12 cellular contexts compared by ENCODE assay signal in the genomic region with DNA sequence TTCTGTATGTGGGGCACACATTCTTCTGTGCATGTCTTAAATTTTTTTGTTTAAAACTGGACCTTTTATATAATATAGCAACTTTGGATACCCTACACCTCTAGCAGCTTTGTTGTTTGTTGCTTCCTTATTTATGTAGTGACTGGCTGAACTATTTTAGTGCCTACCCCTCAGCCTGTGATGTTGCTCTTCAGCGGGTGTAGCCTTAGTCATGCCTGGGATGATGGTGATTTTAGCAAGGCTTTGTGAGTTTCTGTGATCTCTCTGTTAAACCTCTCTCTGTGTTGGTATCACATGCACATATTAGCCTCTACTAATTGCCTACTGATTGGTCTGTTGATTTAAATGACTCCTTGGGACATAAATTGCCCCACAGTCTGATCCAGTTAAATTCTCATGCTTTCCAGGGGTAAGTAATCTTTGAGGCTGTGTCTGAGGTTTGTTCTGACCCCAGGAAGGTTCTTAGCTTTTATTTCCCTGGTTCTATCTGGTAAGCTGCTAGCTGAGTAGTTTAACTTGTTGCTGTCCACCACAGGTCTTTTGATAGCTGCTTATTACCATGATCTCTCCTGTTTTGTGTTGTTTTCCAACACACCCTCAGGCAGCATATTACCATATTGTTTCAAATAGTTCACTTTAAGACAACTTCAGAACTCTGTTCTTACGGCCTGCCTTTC. TPM values are rescaled to one million over a fixed set of nuclear protein-coding genes. Genes with fewer than 3 reads are reported as not detected.
A peak's percentile ranks its signal among the peaks of the same experiment; 100 is the strongest.
DNase-seq lines count a peak whose midpoint lies in the region; ATAC-seq and TF ChIP-seq lines count a peak whose summit lies in the region.
"Had no signal": no experiment of that assay in that cellular context is flagged by ENCODE, and none has a peak within 500 bp of the region (broad histone marks: within the 10 kb centered on the region; RNA-seq: fewer than 3 reads in every experiment).

No MANE protein-coding gene starts in this region.

- peaks cover 12% of the 10 kb centered on the region for H3K36me3 Mint-ChIP-seq in activated CD4-positive, alpha-beta T cell treated with anti-CD3 and anti-CD28 coated beads, Interleukin-2, amount 10 ng/mL, durations not matched to agents 7 days and 5 days (ENCODE audit: low read depth)
- H3K36me3 Mint-ChIP-seq in activated T-helper 1 cell treated with anti-CD3 and anti-CD28 coated beads, Interleukin-12 subunit alpha, Interleukin-12 subunit beta, Interleukin-2, Interleukin-4 antibody, amounts not matched to agents 30 ng/mL and 10 ng/mL and 1 ng/mL, durations not matched to agents 14 hours and 24 hours and 36 hours (ENCODE audit: low read depth), result peaks cover 6% of the 10 kb centered on the region

- no peak overlapping the region for H3K4me3 Mint-ChIP-seq in activated CD4-positive, alpha-beta T cell treated with anti-CD3 and anti-CD28 coated beads, Interleukin-2, amount 10 ng/mL, durations not matched to agents 7 days and 5 days
- H3K4me3 Mint-ChIP-seq in activated T-helper 1 cell treated with anti-CD3 and anti-CD28 coated beads, Interleukin-12 subunit alpha, Interleukin-12 subunit beta, Interleukin-2, Interleukin-4 antibody, amounts not matched to agents 30 ng/mL and 10 ng/mL and 1 ng/mL, durations not matched to agents 14 hours and 24 hours and 36 hours, result no peak overlapping the region

- no peak overlapping the region for H3K18ac ChIP-seq in IMR-90 (ENCODE audit: low read depth, low read length)

- TF ChIP-seq CTCF in IMR-90 (conservative IDR thresholded peaks at IDR 0.05; ENCODE audit: low read depth, low read length) (no peak), foreskin keratinocyte (conservative IDR thresholded peaks at IDR 0.05) (no peak)

- H3K9me3 Mint-ChIP-seq in activated CD4-positive, alpha-beta T cell treated with anti-CD3 and anti-CD28 coated beads, Interleukin-2, amount 10 ng/mL, durations not matched to agents 7 days and 5 days, result peaks cover 5% of the 10 kb centered on the region
- H3K9me3 Mint-ChIP-seq in activated T-helper 1 cell treated with anti-CD3 and anti-CD28 coated beads, Interleukin-12 subunit alpha, Interleukin-12 subunit beta, Interleukin-2, Interleukin-4 antibody, amounts not matched to agents 30 ng/mL and 10 ng/mL and 1 ng/mL, durations not matched to agents 14 hours and 24 hours and 36 hours, result no peaks in the 10 kb centered on the region

- peaks cover 88% of the 10 kb centered on the region for H4K20me1 ChIP-seq in IMR-90 (ENCODE audit: insufficient read depth, low read length)

- peak overlapping the region; percentile 69 for H3K27ac Mint-ChIP-seq in activated CD4-positive, alpha-beta T cell treated with anti-CD3 and anti-CD28 coated beads, Interleukin-2, amount 10 ng/mL, durations not matched to agents 7 days and 5 days
- no peak overlapping the region for H3K27ac Mint-ChIP-seq in activated T-helper 1 cell treated with anti-CD3 and anti-CD28 coated beads, Interleukin-12 subunit alpha, Interleukin-12 subunit beta, Interleukin-2, Interleukin-4 antibody, amounts not matched to agents 30 ng/mL and 10 ng/mL and 1 ng/mL, durations not matched to agents 14 hours and 24 hours and 36 hours

- no peak overlapping the region for H3K4me2 ChIP-seq in IMR-90 (ENCODE audit: low read depth, low read length)

- H3K4me3 ChIP-seq in IMR-90 (ENCODE audit: insufficient read depth, low read depth, low read length), result no peak overlapping the region
- H3K4me3 ChIP-seq: transverse colon had no signal

- no peak for TF ChIP-seq POLR2A in IMR-90 (IDR thresholded peaks at IDR 0.05; ENCODE audit: low read depth, low read length)

- POLR2A ChIA-PET in activated CD4-positive, alpha-beta T cell treated with anti-CD3 and anti-CD28 coated beads, Interleukin-2, amount 10 ng/mL, durations not matched to agents 7 days and 5 days (lab: Charles Lee), result no interaction called here
- POLR2A ChIA-PET in IMR-90 (lab: Charles Lee; ENCODE audit: unreplicated experiment), result no interaction called here

- no peak overlapping the region for H3K4ac ChIP-seq in IMR-90 (ENCODE audit: low read depth, low read length)

- no peak overlapping the region for H3K14ac ChIP-seq in IMR-90 (replicated peaks; ENCODE audit: low read depth, low read length)

- no peak overlapping the region for H4K5ac ChIP-seq in IMR-90 (ENCODE audit: low read depth, low read length)

- 0 out of 2 replicates have a peak, but pooled peaks cover 4% of the 10 kb centered on the region for H3K4me1 ChIP-seq in IMR-90 (ENCODE audit: control insufficient read depth, insufficient read depth, low read length)
- H3K4me1 ChIP-seq in foreskin keratinocyte, result peaks cover 6% of the 10 kb centered on the region

- no TSS peak for BruUV-seq in IMR-90 (replicated peaks; lab: Mats Ljungman, UMichigan)

- H2AK9ac ChIP-seq in IMR-90 (replicated peaks; ENCODE audit: low read depth, low read length, poor library complexity), result no peak overlapping the region

- no peak overlapping the region for H3K56ac ChIP-seq in IMR-90 (ENCODE audit: extremely low read depth, insufficient read depth, low read length)

- no peaks in the 10 kb centered on the region for H3K27me3 Mint-ChIP-seq in activated CD4-positive, alpha-beta T cell treated with anti-CD3 and anti-CD28 coated beads, Interleukin-2, amount 10 ng/mL, durations not matched to agents 7 days and 5 days
- H3K27me3 Mint-ChIP-seq in activated T-helper 1 cell treated with anti-CD3 and anti-CD28 coated beads, Interleukin-12 subunit alpha, Interleukin-12 subunit beta, Interleukin-2, Interleukin-4 antibody, amounts not matched to agents 30 ng/mL and 10 ng/mL and 1 ng/mL, durations not matched to agents 14 hours and 24 hours and 36 hours (ENCODE audit: insufficient read depth), result no peaks in the 10 kb centered on the region

- DNase-seq in activated CD4-positive, alpha-beta T cell treated with anti-CD3 and anti-CD28 coated beads, Interleukin-2, amount 10 ng/mL, durations not matched to agents 7 days and 5 days, result no peak
- DNase-seq in activated CD4-positive, alpha-beta T cell treated with anti-CD3 and anti-CD28 coated beads, Interleukin-2, amount 50 U/mL, for 48 hours, result no peak
- no peak for DNase-seq in IMR-90
- DNase-seq in foreskin keratinocyte, result no peak
- peak; percentile 51 for DNase-seq in renal cortical epithelial cell (ENCODE audit: low read depth)
- no peak for DNase-seq in cerebellar cortex (ENCODE audit: low spot score)
- no peak for DNase-seq in NCI-H526 (lab: John Stamatoyannopoulos, UW)
- no peak for DNase-seq in activated T-helper 1 cell treated with anti-CD3 and anti-CD28 coated beads, Interleukin-12 subunit alpha, Interleukin-12 subunit beta, Interleukin-2, Interleukin-4 antibody, amounts not matched to agents 30 ng/mL and 10 ng/mL and 1 ng/mL, durations not matched to agents 14 hours and 24 hours and 36 hours (ENCODE audit: low spot score)
- DNase-seq: DMS 273 treated with DMSO at 0.1 percent for 48 hours; foreskin melanocyte; stimulated activated CD4-positive, alpha-beta T cell treated with anti-CD3 and anti-CD28 coated beads, Interleukin-12 subunit alpha, Interleukin-12 subunit beta, amount 100 ng/mL, for 4 hours; transverse colon had no signal

- no peak overlapping the region for H3K27ac ChIP-seq in IMR-90 (ENCODE audit: insufficient read depth, low read length)
- no peak overlapping the region for H3K27ac ChIP-seq in foreskin keratinocyte
- H3K27ac ChIP-seq: transverse colon had no signal

- no peak overlapping the region for H3K9ac ChIP-seq in IMR-90 (ENCODE audit: low read depth, low read length)

- H2BK120ac ChIP-seq in IMR-90 (ENCODE audit: low read depth, low read length), result no peak overlapping the region

- no peaks in the 10 kb centered on the region for H3K36me3 ChIP-seq in IMR-90 (ENCODE audit: control insufficient read depth, insufficient read depth, low read length)
- H3K36me3 ChIP-seq: transverse colon had no signal

- peaks cover 5% of the 10 kb centered on the region for H3K27me3 ChIP-seq in IMR-90 (ENCODE audit: control insufficient read depth, insufficient read depth, low read length)
- H3K27me3 ChIP-seq in foreskin keratinocyte, result no peaks in the 10 kb centered on the region
- H3K27me3 ChIP-seq: transverse colon had no signal

- peaks cover 4% of the 10 kb centered on the region for H3K9me3 ChIP-seq in IMR-90 (ENCODE audit: control insufficient read depth, insufficient read depth, low read length)
- H3K9me3 ChIP-seq: transverse colon had no signal

- CTCF ChIA-PET in activated CD4-positive, alpha-beta T cell treated with anti-CD3 and anti-CD28 coated beads, Interleukin-2, amount 10 ng/mL, durations not matched to agents 7 days and 5 days (lab: Charles Lee), result interaction anchor here (1.5 kb wide), 1 partner anchor 11 kb away, joined by 5 read pairs; no protein-coding TSS in a partner anchor
- CTCF ChIA-PET in IMR-90 (lab: Yijun Ruan, JAX), result no interaction called here

- WGBS in IMR-90 (ENCODE audit: extremely low coverage in 2 of 2, insufficient read length in 1 of 2), 2 experiments, result no CpG with 5 or more reads among the region's 2 CpGs

- ATAC-seq in IMR-90 (ENCODE audit: low read depth) (peak; percentile 42), foreskin keratinocyte (peak; percentile 43)

- H2AFZ ChIP-seq in IMR-90 (replicated peaks; ENCODE audit: low read length, poor library complexity), result no peak overlapping the region

- peaks cover 50% of the 10 kb centered on the region for H3K4me1 Mint-ChIP-seq in activated CD4-positive, alpha-beta T cell treated with anti-CD3 and anti-CD28 coated beads, Interleukin-2, amount 10 ng/mL, durations not matched to agents 7 days and 5 days
- H3K4me1 Mint-ChIP-seq in activated T-helper 1 cell treated with anti-CD3 and anti-CD28 coated beads, Interleukin-12 subunit alpha, Interleukin-12 subunit beta, Interleukin-2, Interleukin-4 antibody, amounts not matched to agents 30 ng/mL and 10 ng/mL and 1 ng/mL, durations not matched to agents 14 hours and 24 hours and 36 hours (ENCODE audit: low read depth), result peaks cover 40% of the 10 kb centered on the region

- H2BK5ac ChIP-seq in IMR-90 (ENCODE audit: low read depth, low read length, poor library complexity, severe bottlenecking), result no peak overlapping the region

- intact Hi-C loops in IMR-90 (cut with micrococcal nuclease), result no loop called here
- intact Hi-C loops in activated T-helper 1 cell treated with anti-CD3 and anti-CD28 coated beads, Interleukin-12 subunit alpha, Interleukin-12 subunit beta, Interleukin-2, Interleukin-4 antibody, amounts not matched to agents 30 ng/mL and 10 ng/mL and 1 ng/mL, durations not matched to agents 14 hours and 24 hours and 36 hours (cut with micrococcal nuclease), result no loop called here

- H3K9me1 ChIP-seq in IMR-90 (ENCODE audit: insufficient read depth, low read length), result peaks cover 9% of the 10 kb centered on the region; the same call in 1 of the 2 replicates

- H2BK20ac ChIP-seq in IMR-90 (ENCODE audit: low read depth, low read length), result no peak overlapping the region

- H4K91ac ChIP-seq in IMR-90 (ENCODE audit: insufficient read depth, low read depth, low read length), result no peak overlapping the region

- in situ Hi-C loops in IMR-90 (cut with MboI; ENCODE audit: low sequenced_read_pairs), result no loop called here

- peaks cover 2 to 28% of the 10 kb centered on the region in 2 experiments; a peak in 2 of 4 replicates for H3K79me1 ChIP-seq in IMR-90 (ENCODE audit: low read depth in 1 of 2, low read length in 2 of 2)

- H3K23ac ChIP-seq in IMR-90 (ENCODE audit: low read depth, low read length), result no peak overlapping the region

- no peak overlapping the region for H2BK15ac ChIP-seq in IMR-90 (ENCODE audit: low read depth, low read length)

- no peak for TF ChIP-seq RAD21 in IMR-90 (IDR thresholded peaks at IDR 0.05; ENCODE audit: low read length)

- dilution Hi-C loops in IMR-90 (cut with HindIII; ENCODE audit: low sequenced_read_pairs, unreplicated experiment), result no loop called here

- H2AK5ac ChIP-seq in IMR-90 (ENCODE audit: low read depth, low read length), result no peak overlapping the region

- H4K8ac ChIP-seq in IMR-90 (ENCODE audit: low read depth in 2 of 2, low read length in 2 of 2), result no peak overlapping the region

RNA-seq across cellular contexts. Expression of a gene that starts 22.9 kb away (rescaled TPM):
- 10 to 100 TPM; 45.5 to 57.5 TPM for total RNA-seq in activated CD4-positive, alpha-beta T cell treated with anti-CD3 and anti-CD28 coated beads, Interleukin-2, amount 10 ng/mL, durations not matched to agents 7 days and 5 days
- total RNA-seq in IMR-90 (2012; rRNA removed), result 104 and 115 TPM in 2 replicates
- polyA plus RNA-seq in IMR-90 (2012; rRNA removed), result 14.9 and 17.5 TPM in 2 replicates
- polyA plus RNA-seq in IMR-90 (2012; cell fraction: cytosol; rRNA removed), result 4.9 and 8.6 TPM in 2 replicates
- polyA plus RNA-seq in IMR-90 (2012; cell fraction: nucleus; rRNA removed; ENCODE audit: low replicate concordance), result 3.5 and 30.0 TPM in 2 replicates
- total RNA-seq in foreskin keratinocyte, result 54.0 and 60.9 TPM in 2 replicates
- 11.0 and 11.6 TPM in 2 replicates for polyA plus RNA-seq in foreskin keratinocyte
- total RNA-seq in renal cortical epithelial cell, result 76.1 and 176 TPM in 2 replicates
- total RNA-seq in activated T-helper 1 cell treated with anti-CD3 and anti-CD28 coated beads, Interleukin-12 subunit alpha, Interleukin-12 subunit beta, Interleukin-2, Interleukin-4 antibody, amounts not matched to agents 30 ng/mL and 10 ng/mL and 1 ng/mL, durations not matched to agents 14 hours and 24 hours and 36 hours, result 50.4 and 53.5 TPM in 2 replicates
